In genomic region chr4:86587016-86587713, GRCh38 we compare ENCODE assay signal across 1 cellular context.
TF ChIP-seq lines count a peak whose summit lies in the region.

No MANE protein-coding gene starts in this region.

TF ChIP-seq in K562, 482 proteins besides CTCF, POLR2A, EP300 and RAD21:
- TF ChIP-seq NFYB (IDR thresholded peaks at IDR 0.05; ENCODE audit: extremely low read depth, insufficient read length), result no peak
- peak; percentile 41; the same call in 1 of the 2 replicates for TF ChIP-seq TFE3 (CRISPR knock-in tag; IDR thresholded peaks at IDR 0.05)
